Comparison of ENCODE assay signal across 1 cellular context in genomic region chr1:89041055-89041707, GRCh38.
TF ChIP-seq lines count a peak whose summit lies in the region.

No MANE protein-coding gene starts in this region.

TF ChIP-seq in GM23338, 12 proteins besides CTCF, POLR2A, EP300 and RAD21:
- TF ChIP-seq ZNF462 (CRISPR knock-in tag; IDR thresholded peaks at IDR 0.05) (no peak), STAT1 (IDR thresholded peaks at IDR 0.05; ENCODE audit: unreplicated experiment) (no peak), REST (IDR thresholded peaks at IDR 0.05; ENCODE audit: unreplicated experiment) (no peak)
